Comparison of ENCODE assay signal across 2 cellular contexts in genomic region chr2:129759186-129760010, GRCh38.
A peak's percentile ranks its signal among the peaks of the same experiment; 100 is the strongest.
TF ChIP-seq lines count a peak whose summit lies in the region.

No MANE protein-coding gene starts in this region.

TF ChIP-seq in GM12878, 131 proteins besides CTCF, POLR2A, EP300 and RAD21 (continues in another document):
- no peak for TF ChIP-seq FOXM1 (IDR thresholded peaks at IDR 0.05; ENCODE audit: low read depth, low read length)
- no peak for TF ChIP-seq STAT1 (conservative IDR thresholded peaks at IDR 0.05)
- TF ChIP-seq CEBPB (IDR thresholded peaks at IDR 0.05; ENCODE audit: borderline replicate concordance in 1 of 2, low read depth in 2 of 2, low read length in 2 of 2): no peak
- TF ChIP-seq ZSCAN29 (IDR thresholded peaks at IDR 0.05): no peak
- TF ChIP-seq SREBF1 (IDR thresholded peaks at IDR 0.05; ENCODE audit: low read length): no peak
- TF ChIP-seq BACH1 (IDR thresholded peaks at IDR 0.05; ENCODE audit: borderline replicate concordance): no peak
- no peak for TF ChIP-seq ZBTB4 (CRISPR knock-in tag; IDR thresholded peaks at IDR 0.05)
- TF ChIP-seq ZNF207 (IDR thresholded peaks at IDR 0.05; ENCODE audit: borderline replicate concordance): no peak
- TF ChIP-seq MYC (IDR thresholded peaks at IDR 0.05; ENCODE audit: insufficient read depth, insufficient read length, insufficient replicate concordance, low read length, severe bottlenecking): no peak
- no peak for TF ChIP-seq CREM (IDR thresholded peaks at IDR 0.05; ENCODE audit: low read depth)
- TF ChIP-seq, protein P1, sequence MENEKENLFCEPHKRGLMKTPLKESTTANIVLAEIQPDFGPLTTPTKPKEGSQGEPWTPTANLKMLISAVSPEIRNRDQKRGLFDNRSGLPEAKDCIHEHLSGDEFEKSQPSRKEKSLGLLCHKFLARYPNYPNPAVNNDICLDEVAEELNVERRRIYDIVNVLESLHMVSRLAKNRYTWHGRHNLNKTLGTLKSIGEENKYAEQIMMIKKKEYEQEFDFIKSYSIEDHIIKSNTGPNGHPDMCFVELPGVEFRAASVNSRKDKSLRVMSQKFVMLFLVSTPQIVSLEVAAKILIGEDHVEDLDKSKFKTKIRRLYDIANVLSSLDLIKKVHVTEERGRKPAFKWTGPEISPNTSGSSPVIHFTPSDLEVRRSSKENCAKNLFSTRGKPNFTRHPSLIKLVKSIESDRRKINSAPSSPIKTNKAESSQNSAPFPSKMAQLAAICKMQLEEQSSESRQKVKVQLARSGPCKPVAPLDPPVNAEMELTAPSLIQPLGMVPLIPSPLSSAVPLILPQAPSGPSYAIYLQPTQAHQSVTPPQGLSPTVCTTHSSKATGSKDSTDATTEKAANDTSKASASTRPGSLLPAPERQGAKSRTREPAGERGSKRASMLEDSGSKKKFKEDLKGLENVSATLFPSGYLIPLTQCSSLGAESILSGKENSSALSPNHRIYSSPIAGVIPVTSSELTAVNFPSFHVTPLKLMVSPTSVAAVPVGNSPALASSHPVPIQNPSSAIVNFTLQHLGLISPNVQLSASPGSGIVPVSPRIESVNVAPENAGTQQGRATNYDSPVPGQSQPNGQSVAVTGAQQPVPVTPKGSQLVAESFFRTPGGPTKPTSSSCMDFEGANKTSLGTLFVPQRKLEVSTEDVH (IDR thresholded peaks at IDR 0.05; ENCODE audit: low read depth, partially characterized antibody): no peak
- TF ChIP-seq SUZ12 (IDR thresholded peaks at IDR 0.05; ENCODE audit: unreplicated experiment): no peak
- TF ChIP-seq JUNB (IDR thresholded peaks at IDR 0.05): no peak
- TF ChIP-seq RUNX3 (IDR thresholded peaks at IDR 0.05; ENCODE audit: low read length): no peak
- TF ChIP-seq HDAC6 (IDR thresholded peaks at IDR 0.05; ENCODE audit: unreplicated experiment): no peak
- no peak for TF ChIP-seq BHLHE40 (IDR thresholded peaks at IDR 0.05; ENCODE audit: borderline replicate concordance in 1 of 2, low read depth in 2 of 2, low read length in 1 of 2)
- TF ChIP-seq ZBTB40 (IDR thresholded peaks at IDR 0.05; ENCODE audit: borderline replicate concordance): no peak
- TF ChIP-seq ESRRA (IDR thresholded peaks at IDR 0.05; ENCODE audit: low read length): no peak
- no peak for TF ChIP-seq ZNF217 (IDR thresholded peaks at IDR 0.05)

TF ChIP-seq in HepG2, 621 proteins besides CTCF, POLR2A, EP300 and RAD21 (continues in another document):
- TF ChIP-seq ZSCAN12 (CRISPR knock-in tag; IDR thresholded peaks at IDR 0.05) (no peak), GATAD2A (CRISPR knock-in tag; IDR thresholded peaks at IDR 0.05) (no peak), CREB1 (IDR thresholded peaks at IDR 0.05) (peak; percentile 19; the same call in 1 of the 2 replicates), CREB1 (CRISPR knock-in tag; IDR thresholded peaks at IDR 0.05) (no peak), MED8 (CRISPR knock-in tag; IDR thresholded peaks at IDR 0.05; ENCODE audit: insufficient replicate concordance) (no peak), IKZF1 (IDR thresholded peaks at IDR 0.05) (0 out of 2 replicates have a peak, but pooled peaks have one; percentile 51), ZNF207 (IDR thresholded peaks at IDR 0.05; ENCODE audit: borderline replicate concordance) (peak; percentile 51; the same call in 1 of the 2 replicates), NBN (conservative IDR thresholded peaks at IDR 0.05) (peak; percentile 69; the same call in 1 of the 2 replicates), CENPT (CRISPR knock-in tag; IDR thresholded peaks at IDR 0.05; ENCODE audit: low read depth) (no peak), PHB2 (IDR thresholded peaks at IDR 0.05; ENCODE audit: partially characterized antibody) (peak; percentile 23), ZNF646 (CRISPR knock-in tag; IDR thresholded peaks at IDR 0.05) (no peak; the same call in 1 of the 2 replicates), ZNF572 (CRISPR knock-in tag; IDR thresholded peaks at IDR 0.05) (no peak), ZNF180 (CRISPR knock-in tag; IDR thresholded peaks at IDR 0.05; ENCODE audit: borderline replicate concordance, low read depth) (no peak), FOXP4 (CRISPR knock-in tag; IDR thresholded peaks at IDR 0.05) (no peak), TEF (CRISPR knock-in tag; IDR thresholded peaks at IDR 0.05) (no peak), ATM (IDR thresholded peaks at IDR 0.05; ENCODE audit: borderline replicate concordance) (0 out of 2 replicates have a peak, but pooled peaks have one; percentile 37), AKAP8 (CRISPR knock-in tag; IDR thresholded peaks at IDR 0.05) (no peak), STAG1 (CRISPR knock-in tag; IDR thresholded peaks at IDR 0.05) (no peak), TCF7L2 (IDR thresholded peaks at IDR 0.05; ENCODE audit: low read depth, low read length) (no peak), SALL2 (CRISPR knock-in tag; IDR thresholded peaks at IDR 0.05) (no peak), NCOR1 (IDR thresholded peaks at IDR 0.05; ENCODE audit: borderline replicate concordance, low read length) (no peak), ZFYVE20 (CRISPR knock-in tag; IDR thresholded peaks at IDR 0.05; ENCODE audit: borderline replicate concordance, low read depth) (no peak), RAD51 (IDR thresholded peaks at IDR 0.05; ENCODE audit: borderline replicate concordance) (0 out of 2 replicates have a peak, but pooled peaks have one; percentile 3), ZNF205 (CRISPR knock-in tag; IDR thresholded peaks at IDR 0.05) (no peak), PTBP1 (IDR thresholded peaks at IDR 0.05; ENCODE audit: low read depth, low read length, poor library complexity, severe bottlenecking) (no peak), FOXP1 (IDR thresholded peaks at IDR 0.05) (peak; percentile 21), FOXP1 (CRISPR knock-in tag; IDR thresholded peaks at IDR 0.05) (no peak), GTF3A (CRISPR knock-in tag; conservative IDR thresholded peaks at IDR 0.05) (no peak), FOXK2 (IDR thresholded peaks at IDR 0.05) (peak; percentile 11; the same call in 1 of the 2 replicates), HINFP (CRISPR knock-in tag; IDR thresholded peaks at IDR 0.05; ENCODE audit: low read depth) (no peak)
- TF ChIP-seq, protein P2, sequence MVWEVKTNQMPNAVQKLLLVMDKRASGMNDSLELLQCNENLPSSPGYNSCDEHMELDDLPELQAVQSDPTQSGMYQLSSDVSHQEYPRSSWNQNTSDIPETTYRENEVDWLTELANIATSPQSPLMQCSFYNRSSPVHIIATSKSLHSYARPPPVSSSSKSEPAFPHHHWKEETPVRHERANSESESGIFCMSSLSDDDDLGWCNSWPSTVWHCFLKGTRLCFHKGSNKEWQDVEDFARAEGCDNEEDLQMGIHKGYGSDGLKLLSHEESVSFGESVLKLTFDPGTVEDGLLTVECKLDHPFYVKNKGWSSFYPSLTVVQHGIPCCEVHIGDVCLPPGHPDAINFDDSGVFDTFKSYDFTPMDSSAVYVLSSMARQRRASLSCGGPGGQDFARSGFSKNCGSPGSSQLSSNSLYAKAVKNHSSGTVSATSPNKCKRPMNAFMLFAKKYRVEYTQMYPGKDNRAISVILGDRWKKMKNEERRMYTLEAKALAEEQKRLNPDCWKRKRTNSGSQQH (CRISPR knock-in tag; IDR thresholded peaks at IDR 0.05; ENCODE audit: low read depth): no peak
- TF ChIP-seq, protein P3, sequence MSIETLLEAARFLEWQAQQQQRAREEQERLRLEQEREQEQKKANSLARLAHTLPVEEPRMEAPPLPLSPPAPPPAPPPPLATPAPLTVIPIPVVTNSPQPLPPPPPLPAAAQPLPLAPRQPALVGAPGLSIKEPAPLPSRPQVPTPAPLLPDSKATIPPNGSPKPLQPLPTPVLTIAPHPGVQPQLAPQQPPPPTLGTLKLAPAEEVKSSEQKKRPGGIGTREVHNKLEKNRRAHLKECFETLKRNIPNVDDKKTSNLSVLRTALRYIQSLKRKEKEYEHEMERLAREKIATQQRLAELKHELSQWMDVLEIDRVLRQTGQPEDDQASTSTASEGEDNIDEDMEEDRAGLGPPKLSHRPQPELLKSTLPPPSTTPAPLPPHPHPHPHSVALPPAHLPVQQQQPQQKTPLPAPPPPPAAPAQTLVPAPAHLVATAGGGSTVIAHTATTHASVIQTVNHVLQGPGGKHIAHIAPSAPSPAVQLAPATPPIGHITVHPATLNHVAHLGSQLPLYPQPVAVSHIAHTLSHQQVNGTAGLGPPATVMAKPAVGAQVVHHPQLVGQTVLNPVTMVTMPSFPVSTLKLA (IDR thresholded peaks at IDR 0.05): peak; percentile 80
- TF ChIP-seq, protein P4, sequence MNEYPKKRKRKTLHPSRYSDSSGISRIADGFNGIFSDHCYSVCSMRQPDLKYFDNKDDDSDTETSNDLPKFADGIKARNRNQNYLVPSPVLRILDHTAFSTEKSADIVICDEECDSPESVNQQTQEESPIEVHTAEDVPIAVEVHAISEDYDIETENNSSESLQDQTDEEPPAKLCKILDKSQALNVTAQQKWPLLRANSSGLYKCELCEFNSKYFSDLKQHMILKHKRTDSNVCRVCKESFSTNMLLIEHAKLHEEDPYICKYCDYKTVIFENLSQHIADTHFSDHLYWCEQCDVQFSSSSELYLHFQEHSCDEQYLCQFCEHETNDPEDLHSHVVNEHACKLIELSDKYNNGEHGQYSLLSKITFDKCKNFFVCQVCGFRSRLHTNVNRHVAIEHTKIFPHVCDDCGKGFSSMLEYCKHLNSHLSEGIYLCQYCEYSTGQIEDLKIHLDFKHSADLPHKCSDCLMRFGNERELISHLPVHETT (CRISPR knock-in tag; conservative IDR thresholded peaks at IDR 0.05): no peak
- TF ChIP-seq, protein P5, sequence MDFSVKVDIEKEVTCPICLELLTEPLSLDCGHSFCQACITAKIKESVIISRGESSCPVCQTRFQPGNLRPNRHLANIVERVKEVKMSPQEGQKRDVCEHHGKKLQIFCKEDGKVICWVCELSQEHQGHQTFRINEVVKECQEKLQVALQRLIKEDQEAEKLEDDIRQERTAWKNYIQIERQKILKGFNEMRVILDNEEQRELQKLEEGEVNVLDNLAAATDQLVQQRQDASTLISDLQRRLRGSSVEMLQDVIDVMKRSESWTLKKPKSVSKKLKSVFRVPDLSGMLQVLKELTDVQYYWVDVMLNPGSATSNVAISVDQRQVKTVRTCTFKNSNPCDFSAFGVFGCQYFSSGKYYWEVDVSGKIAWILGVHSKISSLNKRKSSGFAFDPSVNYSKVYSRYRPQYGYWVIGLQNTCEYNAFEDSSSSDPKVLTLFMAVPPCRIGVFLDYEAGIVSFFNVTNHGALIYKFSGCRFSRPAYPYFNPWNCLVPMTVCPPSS (IDR thresholded peaks at IDR 0.05): peak; percentile 72; the same call in 1 of the 2 replicates
